ENCODE assay signal across 36 cellular contexts in the genomic region with DNA sequence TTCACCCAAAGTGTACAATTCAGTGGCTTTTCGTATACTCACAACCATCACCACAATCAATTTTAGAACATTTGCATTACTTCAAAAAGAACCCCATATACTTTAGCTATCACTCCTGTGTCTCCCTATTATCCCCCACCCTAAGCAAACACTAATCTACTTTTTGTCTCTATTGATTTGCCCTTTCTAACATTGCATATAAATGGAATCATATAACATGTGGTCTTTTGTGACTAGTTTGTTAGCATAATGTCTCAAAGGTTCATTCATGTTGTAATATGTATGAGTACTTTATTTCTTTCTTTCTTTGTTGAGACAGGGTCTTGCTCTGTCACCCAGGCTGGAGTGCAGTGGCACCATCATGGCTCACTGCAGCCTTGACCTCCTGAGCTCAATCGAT.
"Had no signal": no experiment of that assay in that cellular context is flagged by ENCODE, and none has a peak within 500 bp of the region (broad histone marks: within the 10 kb centered on the region; RNA-seq: fewer than 3 reads in every experiment).

No MANE protein-coding gene starts in this region.

- H3K9me3 ChIP-seq: MG63 had no signal

- H3K36me3 ChIP-seq: MG63 had no signal

- DNase-seq: Karpas-422, Kasumi-1, KG1, MG63, MM.1S, MV-4-11, NCI-H1048, NCI-H1092, NCI-H1092 treated with DMSO at 0.1 percent for 48 hours, NCI-H1105, NCI-H1105 treated with DMSO at 0.1 percent for 48 hours, NCI-H1417, NCI-H1417 treated with DMSO at 0.1 percent for 48 hours, NCI-H1436, NCI-H1436 treated with DMSO at 0.1 percent for 48 hours, NCI-H146, NCI-H1694, NCI-H1694 treated with DMSO at 0.1 percent for 48 hours, NCI-H187, NCI-H187 treated with DMSO at 0.1 percent for 48 hours, NCI-H1930, NCI-H2029, NCI-H2029 treated with DMSO at 0.1 percent for 48 hours, NCI-H2081, NCI-H2081 treated with DMSO at 0.1 percent for 48 hours, NCI-H2107, NCI-H2171, NCI-H2171 treated with DMSO at 0.1 percent for 48 hours, NCI-H2227 treated with DMSO at 0.1 percent for 48 hours, NCI-H226, NCI-H345, NCI-H446, NCI-H446 treated with DMSO at 0.1 percent for 48 hours, NCI-H510A, NCI-H510A treated with DMSO at 0.1 percent for 48 hours, NCI-H524 had no signal

- H3K4me3 ChIP-seq: MG63 had no signal

- H3K27me3 ChIP-seq: MG63 had no signal
